ENCODE assay signal across 9 cellular contexts in genomic region chr4:124192544-124192943, GRCh38.
"Had no signal": no experiment of that assay in that cellular context is flagged by ENCODE, and none has a peak within 500 bp of the region (broad histone marks: within the 10 kb centered on the region; RNA-seq: fewer than 3 reads in every experiment).

No MANE protein-coding gene starts in this region.

- H3K36me3 ChIP-seq: WERI-Rb-1 had no signal

- ATAC-seq: activated CD4-positive, alpha-beta T cell treated with anti-CD3 and anti-CD28 coated beads for 36 hours; activated CD4-positive, CD25-positive, alpha-beta regulatory T cell treated with anti-CD3 and anti-CD28 coated beads, Interleukin-2, amount 50 U/mL, for 24 hours; activated CD8-positive, alpha-beta memory T cell treated with anti-CD3 and anti-CD28 coated beads, Interleukin-2, amount 10 ng/mL, durations not matched to agents 7 days and 5 days; activated CD8-positive, alpha-beta T cell treated with anti-CD3 and anti-CD28 coated beads for 36 hours; activated CD8-positive, alpha-beta T cell treated with anti-CD3 and anti-CD28 coated beads, Interleukin-2, amount 10 ng/mL, durations not matched to agents 7 days and 5 days; T-helper 17 cell; WTC11 had no signal

- H3K27ac ChIP-seq: VCaP, WERI-Rb-1 had no signal
